Comparison of ENCODE assay signal across 35 cellular contexts in genomic region chr17:63976702-63977101, GRCh38. TPM values are rescaled to one million over a fixed set of nuclear protein-coding genes. Genes with fewer than 3 reads are reported as not detected.
"Had no signal": no experiment of that assay in that cellular context is flagged by ENCODE, and none has a peak within 500 bp of the region (broad histone marks: within the 10 kb centered on the region; RNA-seq: fewer than 3 reads in every experiment).

No MANE protein-coding gene starts in this region.

- H3K4me3 ChIP-seq: ascending aorta, cardiac muscle cell, PC-9, SJSA1 had no signal

- H3K27ac ChIP-seq: ascending aorta, cardiac muscle cell, KMS-11, PC-9, SJSA1 had no signal

- DNase-seq: activated CD4-positive, alpha-beta T cell treated with anti-CD3 and anti-CD28 coated beads for 36 hours; activated CD4-positive, alpha-beta T cell treated with anti-CD3 and anti-CD28 coated beads, Interleukin-2, amount 10 ng/mL, durations not matched to agents 7 days and 5 days; activated CD4-positive, alpha-beta T cell treated with anti-CD3 and anti-CD28 coated beads, Interleukin-2, amount 50 U/mL, for 48 hours; activated CD8-positive, alpha-beta T cell treated with anti-CD3 and anti-CD28 coated beads, Interleukin-2, amount 10 ng/mL, durations not matched to agents 7 days and 5 days; activated gamma-delta T cell; activated naive CD4-positive, alpha-beta T cell treated with Interleukin-2 at 50 U/mL for 16 hours; activated naive CD8-positive, alpha-beta T cell treated with anti-CD3 and anti-CD28 coated beads, Interleukin-2, amount 10 ng/mL, durations not matched to agents 7 days and 5 days; activated T-cell treated with anti-CD3 and anti-CD28 coated beads, Interleukin-2, amount 50 U/mL, for 24 hours; amygdala; MM.1S; MV-4-11; NCI-H1092; NCI-H1436 treated with DMSO at 0.1 percent for 48 hours; NCI-H1694 treated with DMSO at 0.1 percent for 48 hours; NCI-H2029; NCI-H510A; NCI-H526; NCI-H748 treated with DMSO at 0.1 percent for 48 hours; NK-92 treated with Interleukin-12 subunit alpha and Interleukin-12 subunit beta, amount 100 ng/mL, for 24 hours; PC-9; SHP77 treated with DMSO at 0.1 percent for 48 hours; SW 1271; T-helper 1 cell; T-helper 2 cell; T-helper 9 cell had no signal

- H3K4me1 ChIP-seq: ascending aorta had no signal

- H3K27me3 ChIP-seq: ascending aorta, cardiac muscle cell had no signal

- H3K36me3 ChIP-seq: ascending aorta, cardiac muscle cell, SJSA1 had no signal

- ATAC-seq: activated CD4-positive, alpha-beta T cell treated with anti-CD3 and anti-CD28 coated beads for 36 hours; activated CD4-positive, CD25-positive, alpha-beta regulatory T cell treated with anti-CD3 and anti-CD28 coated beads, Interleukin-2, amount 50 U/mL, for 24 hours; activated CD8-positive, alpha-beta T cell treated with anti-CD3 and anti-CD28 coated beads, Interleukin-2, amount 10 ng/mL, durations not matched to agents 7 days and 5 days; SK-N-SH treated with all-trans-retinoic acid at 6 μM for 48 hours; WTC11 had no signal

RNA-seq across cellular contexts. Expression of gene SCN4A, which starts 4.0 kb away (rescaled TPM):
- total RNA-seq: activated CD8-positive, alpha-beta T cell treated with anti-CD3 and anti-CD28 coated beads, Interleukin-2, amount 10 ng/mL, durations not matched to agents 7 days and 5 days; activated naive CD8-positive, alpha-beta T cell treated with anti-CD3 and anti-CD28 coated beads, Interleukin-2, amount 10 ng/mL, durations not matched to agents 7 days and 5 days; SJSA1 had no signal
- polyA plus RNA-seq: cardiac muscle cell had no signal

RNA-seq across cellular contexts. Expression of gene PRR29, which starts 21.4 kb away (rescaled TPM):
- total RNA-seq: LHCN-M2 had no signal

RNA-seq across cellular contexts. Expression of gene ICAM2, which starts 43.7 kb away (rescaled TPM):
- total RNA-seq: cardiac muscle cell had no signal

RNA-seq across cellular contexts. Expression of gene CD79B, which starts 44.6 kb away (rescaled TPM):
- total RNA-seq: ascending aorta, cardiac muscle cell, LHCN-M2, PC-9, SJSA1 had no signal

RNA-seq across cellular contexts. Expression of gene GH1, which starts 58.1 kb away (rescaled TPM):
- total RNA-seq: activated CD4-positive, alpha-beta T cell treated with anti-CD3 and anti-CD28 coated beads, Interleukin-2, amount 10 ng/mL, durations not matched to agents 7 days and 5 days; activated CD8-positive, alpha-beta T cell treated with anti-CD3 and anti-CD28 coated beads, Interleukin-2, amount 10 ng/mL, durations not matched to agents 7 days and 5 days; activated naive CD8-positive, alpha-beta T cell treated with anti-CD3 and anti-CD28 coated beads, Interleukin-2, amount 10 ng/mL, durations not matched to agents 7 days and 5 days; activated T-helper 2 cell treated with anti-CD3 and anti-CD28 coated beads, Interferon-gamma antibody, Interleukin-2, Interleukin-4, amounts not matched to agents 10 μg/mL and 5 μg/mL and 100 μg/mL, durations not matched to agents 14 hours and 24 hours and 36 hours; ascending aorta; cardiac muscle cell; LHCN-M2; PC-9; SJSA1; WTC11 had no signal
- polyA plus RNA-seq: adipose tissue, cardiac muscle cell had no signal
